9 cellular contexts compared by ENCODE assay signal in genomic region chr11:10898763-10899541, GRCh38. TPM values are rescaled to one million over a fixed set of nuclear protein-coding genes. Genes with fewer than 3 reads are reported as not detected.
DNase-seq lines count a peak whose midpoint lies in the region; ATAC-seq and TF ChIP-seq lines count a peak whose summit lies in the region.
"Had no signal": no experiment of that assay in that cellular context is flagged by ENCODE, and none has a peak within 500 bp of the region (broad histone marks: within the 10 kb centered on the region; RNA-seq: fewer than 3 reads in every experiment).

No MANE protein-coding gene starts in this region.

- no peaks in the 10 kb centered on the region for H3K27me3 ChIP-seq in SK-N-SH (ENCODE audit: insufficient read depth)

- CTCF ChIA-PET in SK-N-SH (lab: Yijun Ruan, JAX) = interaction anchor here (0.7 to 1.4 kb wide), 2 partner anchors 31 to 105 kb away, joined by 3 read pairs; no protein-coding TSS in a partner anchor

- H4K20me1 ChIP-seq in SK-N-SH (ENCODE audit: insufficient read depth) = no peaks in the 10 kb centered on the region

- 80% methylated on average over 7 of the region's 8 CpGs for WGBS in SK-N-SH (ENCODE audit: low lambda C conversion rate)

- peak; percentile 14 for ATAC-seq in GM18498 (IDR thresholded peaks at IDR 0.05; ENCODE audit: unreplicated experiment)
- no peak for ATAC-seq in HG03097 (IDR thresholded peaks at IDR 0.05; ENCODE audit: low FRiP score, unreplicated experiment)
- no peak for ATAC-seq in GM21528 (IDR thresholded peaks at IDR 0.05; ENCODE audit: low FRiP score, unreplicated experiment)
- no peak for ATAC-seq in HG03521 (IDR thresholded peaks at IDR 0.05; ENCODE audit: unreplicated experiment)

- no peaks in the 10 kb centered on the region for H3K9me2 ChIP-seq in SK-N-SH

- H3K9me3 ChIP-seq in SK-N-SH = no peaks in the 10 kb centered on the region

- peaks cover 21 to 29% of the 10 kb centered on the region in 2 experiments; a peak in 3 of 4 replicates for H3K4me1 ChIP-seq in SK-N-SH (ENCODE audit: control insufficient read depth in 1 of 2, insufficient read depth in 2 of 2, low read depth in 1 of 2, low read length in 1 of 2)

- peak overlapping the region; percentile 86 to 99 for H3K27ac ChIP-seq in SK-N-SH (ENCODE audit: low read depth in 2 of 2, low read length in 1 of 2)
- peak overlapping the region; percentile 32 to 98 (median 90) for H3K27ac ChIP-seq in skin epidermis

- H3K36me3 ChIP-seq in SK-N-SH (replicated peaks in 1 of 2; ENCODE audit: control insufficient read depth in 1 of 2, insufficient read depth in 2 of 2, low read length in 1 of 2) = no peaks in the 10 kb centered on the region

- TF ChIP-seq CTCF in SK-N-SH (IDR thresholded peaks at IDR 0.05) (no peak), fibroblast of villous mesenchyme (IDR thresholded peaks at IDR 0.05; ENCODE audit: insufficient read depth, low read depth, low read length) (no peak)

- DNase-seq in SK-N-SH (no peak), fibroblast of villous mesenchyme (ENCODE audit: low read depth) (no peak), NCI-H2107 (lab: John Stamatoyannopoulos, UW) (no peak)
- DNase-seq: T-helper 17 cell had no signal

- TF ChIP-seq EP300 in SK-N-SH (IDR thresholded peaks at IDR 0.05; ENCODE audit: borderline replicate concordance in 1 of 2, low read depth in 1 of 2, low read length in 1 of 2) = no peak

- H3F3A ChIP-seq in SK-N-SH (replicated peaks; ENCODE audit: insufficient read depth) = peaks cover 33% of the 10 kb centered on the region

- peak overlapping the region; percentile 61 for H2AFZ ChIP-seq in SK-N-SH (ENCODE audit: low read depth)

- H3K79me2 ChIP-seq in SK-N-SH (ENCODE audit: insufficient read depth) = no peaks in the 10 kb centered on the region

- H3K9ac ChIP-seq in SK-N-SH = peak overlapping the region; percentile 78

- peak overlapping the region; percentile 73 for H3K4me2 ChIP-seq in SK-N-SH

- POLR2A ChIA-PET in SK-N-SH (lab: Yijun Ruan, JAX) = no interaction called here

- H3K4me3 ChIP-seq in SK-N-SH (ENCODE audit: low read depth in 2 of 2, low read length in 1 of 2) (0 out of 4 replicates have a peak overlapping the region, but pooled peaks of 1 of the 2 experiments have one; percentile 30), fibroblast of villous mesenchyme (ENCODE audit: low read depth, low read length) (peak overlapping the region; percentile 41), skin epidermis (no peak overlapping the region)

- no peak for TF ChIP-seq RAD21 in SK-N-SH (IDR thresholded peaks at IDR 0.05; ENCODE audit: low read length)

TF ChIP-seq in SK-N-SH, 30 proteins besides CTCF, POLR2A, EP300 and RAD21:
- TF ChIP-seq TCF12 (IDR thresholded peaks at IDR 0.05) (no peak), MEF2A (IDR thresholded peaks at IDR 0.05; ENCODE audit: borderline replicate concordance, low read depth) (no peak), FOSL2 (IDR thresholded peaks at IDR 0.05; ENCODE audit: borderline replicate concordance, low read depth) (no peak), USF2 (IDR thresholded peaks at IDR 0.05; ENCODE audit: borderline replicate concordance, low read depth, low read length) (no peak), FOXJ3 (CRISPR knock-in tag; IDR thresholded peaks at IDR 0.05) (no peak), TEAD4 (IDR thresholded peaks at IDR 0.05; ENCODE audit: borderline replicate concordance, insufficient read depth) (no peak), FOXM1 (IDR thresholded peaks at IDR 0.05; ENCODE audit: low read depth) (no peak), RCOR1 (IDR thresholded peaks at IDR 0.05; ENCODE audit: low read length) (no peak)
- TF ChIP-seq, protein P1, sequence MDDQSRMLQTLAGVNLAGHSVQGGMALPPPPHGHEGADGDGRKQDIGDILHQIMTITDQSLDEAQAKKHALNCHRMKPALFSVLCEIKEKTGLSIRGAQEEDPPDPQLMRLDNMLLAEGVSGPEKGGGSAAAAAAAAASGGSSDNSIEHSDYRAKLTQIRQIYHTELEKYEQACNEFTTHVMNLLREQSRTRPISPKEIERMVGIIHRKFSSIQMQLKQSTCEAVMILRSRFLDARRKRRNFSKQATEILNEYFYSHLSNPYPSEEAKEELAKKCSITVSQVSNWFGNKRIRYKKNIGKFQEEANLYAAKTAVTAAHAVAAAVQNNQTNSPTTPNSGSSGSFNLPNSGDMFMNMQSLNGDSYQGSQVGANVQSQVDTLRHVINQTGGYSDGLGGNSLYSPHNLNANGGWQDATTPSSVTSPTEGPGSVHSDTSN (IDR thresholded peaks at IDR 0.05) = no peak

RNA-seq across cellular contexts. Expression of gene ZBED5, which starts 41.1 kb away (rescaled TPM):
- polyA plus RNA-seq in SK-N-SH (2012; rRNA removed) = 23.5 and 31.2 TPM in 2 replicates
- polyA plus RNA-seq in SK-N-SH (2012; cell fraction: cytosol; rRNA removed) = 22.0 and 24.9 TPM in 2 replicates
- polyA plus RNA-seq in SK-N-SH (2012; cell fraction: nucleus; rRNA removed) = 43.4 and 96.8 TPM in 2 replicates
- total RNA-seq in fibroblast of villous mesenchyme = 22.5 and 31.1 TPM in 2 replicates
